35 cellular contexts compared by ENCODE assay signal in genomic region chr4:158741622-158742021, GRCh38.
"Had no signal": no experiment of that assay in that cellular context is flagged by ENCODE, and none has a peak within 500 bp of the region (broad histone marks: within the 10 kb centered on the region; RNA-seq: fewer than 3 reads in every experiment).

No MANE protein-coding gene starts in this region.

- H3K4me3 Mint-ChIP-seq: activated CD4-positive, alpha-beta memory T cell treated with anti-CD3 and anti-CD28 coated beads for 36 hours; activated CD4-positive, alpha-beta T cell treated with anti-CD3 and anti-CD28 coated beads for 36 hours; activated CD4-positive, alpha-beta T cell treated with anti-CD3 and anti-CD28 coated beads, Interleukin-2, amount 10 ng/mL, durations not matched to agents 24 days and 14 days; activated CD8-positive, alpha-beta memory T cell treated with anti-CD3 and anti-CD28 coated beads, Interleukin-2, amount 10 ng/mL, durations not matched to agents 7 days and 5 days; activated CD8-positive, alpha-beta T cell treated with anti-CD3 and anti-CD28 coated beads, Interleukin-2, amount 10 ng/mL, durations not matched to agents 7 days and 5 days; activated naive CD4-positive, alpha-beta T cell treated with anti-CD3 and anti-CD28 coated beads for 36 hours; activated naive CD4-positive, alpha-beta T cell treated with anti-CD3 and anti-CD28 coated beads, Interleukin-2, amount 50 U/mL, for 24 hours; activated naive CD8-positive, alpha-beta T cell treated with anti-CD3 and anti-CD28 coated beads for 36 hours; activated naive CD8-positive, alpha-beta T cell treated with anti-CD3 and anti-CD28 coated beads, Interleukin-2, amount 50 U/mL, for 24 hours; activated T-helper 1 cell treated with anti-CD3 and anti-CD28 coated beads, Interleukin-12 subunit alpha, Interleukin-12 subunit beta, Interleukin-2, Interleukin-4 antibody, amounts not matched to agents 30 ng/mL and 10 ng/mL and 1 ng/mL, durations not matched to agents 14 hours and 24 hours and 36 hours; T-helper 17 cell; T-helper 2 cell treated with Interferon-gamma antibody and Interleukin-4, amounts not matched to agents 5 μg/mL and 100 μg/mL, for 36 hours had no signal

- H3K9me3 Mint-ChIP-seq: activated CD4-positive, alpha-beta memory T cell treated with anti-CD3 and anti-CD28 coated beads for 36 hours; activated CD4-positive, alpha-beta T cell treated with anti-CD3 and anti-CD28 coated beads, Interleukin-2, amount 10 ng/mL, durations not matched to agents 24 days and 14 days; activated naive CD4-positive, alpha-beta T cell treated with anti-CD3 and anti-CD28 coated beads for 36 hours; activated naive CD4-positive, alpha-beta T cell treated with anti-CD3 and anti-CD28 coated beads, Interleukin-2, amount 50 U/mL, for 24 hours; activated naive CD8-positive, alpha-beta T cell treated with anti-CD3 and anti-CD28 coated beads for 36 hours; activated naive CD8-positive, alpha-beta T cell treated with anti-CD3 and anti-CD28 coated beads, Interleukin-2, amount 50 U/mL, for 24 hours; activated T-helper 1 cell treated with anti-CD3 and anti-CD28 coated beads, Interleukin-12 subunit alpha, Interleukin-12 subunit beta, Interleukin-2, Interleukin-4 antibody, amounts not matched to agents 30 ng/mL and 10 ng/mL and 1 ng/mL, durations not matched to agents 14 hours and 24 hours and 36 hours; activated T-helper 2 cell treated with anti-CD3 and anti-CD28 coated beads, Interferon-gamma antibody, Interleukin-2, Interleukin-4, amounts not matched to agents 10 μg/mL and 5 μg/mL and 100 μg/mL, durations not matched to agents 14 hours and 24 hours and 36 hours; T-helper 2 cell treated with Interferon-gamma antibody and Interleukin-4, amounts not matched to agents 5 μg/mL and 100 μg/mL, for 36 hours had no signal

- H3K27me3 Mint-ChIP-seq: T-helper 17 cell had no signal

- H3K4me1 Mint-ChIP-seq: activated CD4-positive, alpha-beta T cell treated with anti-CD3 and anti-CD28 coated beads for 36 hours; activated CD4-positive, alpha-beta T cell treated with anti-CD3 and anti-CD28 coated beads, Interleukin-2, amount 10 ng/mL, durations not matched to agents 24 days and 14 days; activated CD8-positive, alpha-beta memory T cell treated with anti-CD3 and anti-CD28 coated beads, Interleukin-2, amount 10 ng/mL, durations not matched to agents 7 days and 5 days; activated naive CD4-positive, alpha-beta T cell treated with anti-CD3 and anti-CD28 coated beads, Interleukin-2, amount 50 U/mL, for 24 hours; activated naive CD8-positive, alpha-beta T cell treated with anti-CD3 and anti-CD28 coated beads for 36 hours; activated naive CD8-positive, alpha-beta T cell treated with anti-CD3 and anti-CD28 coated beads, Interleukin-2, amount 50 U/mL, for 24 hours; T-helper 17 cell had no signal

- DNase-seq: activated CD4-positive, alpha-beta memory T cell treated with anti-CD3 and anti-CD28 coated beads for 36 hours; activated CD4-positive, alpha-beta T cell treated with anti-CD3 and anti-CD28 coated beads for 36 hours; activated CD4-positive, alpha-beta T cell treated with anti-CD3 and anti-CD28 coated beads, Interleukin-2, amount 10 ng/mL, durations not matched to agents 24 days and 14 days; activated CD4-positive, CD25-positive, alpha-beta regulatory T cell; activated CD4-positive, CD25-positive, alpha-beta regulatory T cell treated with anti-CD3 and anti-CD28 coated beads, Interleukin-2, amount 50 U/mL, for 72 hours; activated CD8-positive, alpha-beta memory T cell treated with anti-CD3 and anti-CD28 coated beads, Interleukin-2, amount 10 ng/mL, durations not matched to agents 7 days and 5 days; activated CD8-positive, alpha-beta memory T cell treated with anti-CD3 and anti-CD28 coated beads, Interleukin-2, amount 50 U/mL, for 4 hours; activated CD8-positive, alpha-beta T cell treated with anti-CD3 and anti-CD28 coated beads, Interleukin-2, amount 10 ng/mL, durations not matched to agents 7 days and 5 days; activated effector memory CD4-positive, alpha-beta T cell treated with anti-CD3 and anti-CD28 coated beads, Interleukin-2, amount 50 U/mL, for 16 hours; activated naive CD4-positive, alpha-beta T cell treated with anti-CD3 and anti-CD28 coated beads for 36 hours; activated naive CD8-positive, alpha-beta T cell treated with anti-CD3 and anti-CD28 coated beads for 36 hours; activated naive CD8-positive, alpha-beta T cell treated with anti-CD3 and anti-CD28 coated beads, Interleukin-2, amount 50 U/mL, for 24 hours; activated T-cell treated with anti-CD3 and anti-CD28 coated beads, Interleukin-2, amount 50 U/mL, for 1 hour; activated T-cell treated with anti-CD3 and anti-CD28 coated beads, Interleukin-2, amount 50 U/mL, for 48 hours; adrenal gland; amygdala; aorta; body of pancreas; central memory CD4-positive, alpha-beta T cell; cerebellar nuclear complex; colonic mucosa; effector CD8-positive, alpha-beta T cell; gastrocnemius medialis; glutamatergic neuron; heart left ventricle; T-helper 1 cell; T-helper 17 cell; T1000 had no signal

- H3K36me3 Mint-ChIP-seq: activated CD4-positive, alpha-beta memory T cell treated with anti-CD3 and anti-CD28 coated beads for 36 hours; activated naive CD4-positive, alpha-beta T cell treated with anti-CD3 and anti-CD28 coated beads, Interleukin-2, amount 50 U/mL, for 24 hours; activated naive CD8-positive, alpha-beta T cell treated with anti-CD3 and anti-CD28 coated beads for 36 hours had no signal

- H3K4me3 ChIP-seq: adrenal gland, body of pancreas, cardiac muscle cell, colonic mucosa, esophagus muscularis mucosa, gastrocnemius medialis, heart left ventricle had no signal

- H3K27ac Mint-ChIP-seq: activated CD4-positive, alpha-beta memory T cell treated with anti-CD3 and anti-CD28 coated beads for 36 hours; activated CD4-positive, alpha-beta T cell treated with anti-CD3 and anti-CD28 coated beads for 36 hours; activated CD4-positive, alpha-beta T cell treated with anti-CD3 and anti-CD28 coated beads, Interleukin-2, amount 10 ng/mL, durations not matched to agents 24 days and 14 days; activated CD8-positive, alpha-beta memory T cell treated with anti-CD3 and anti-CD28 coated beads, Interleukin-2, amount 10 ng/mL, durations not matched to agents 7 days and 5 days; activated CD8-positive, alpha-beta T cell treated with anti-CD3 and anti-CD28 coated beads, Interleukin-2, amount 10 ng/mL, durations not matched to agents 7 days and 5 days; activated naive CD4-positive, alpha-beta T cell treated with anti-CD3 and anti-CD28 coated beads for 36 hours; activated naive CD4-positive, alpha-beta T cell treated with anti-CD3 and anti-CD28 coated beads, Interleukin-2, amount 50 U/mL, for 24 hours; activated naive CD8-positive, alpha-beta T cell treated with anti-CD3 and anti-CD28 coated beads for 36 hours; activated naive CD8-positive, alpha-beta T cell treated with anti-CD3 and anti-CD28 coated beads, Interleukin-2, amount 50 U/mL, for 24 hours; activated T-helper 1 cell treated with anti-CD3 and anti-CD28 coated beads, Interleukin-12 subunit alpha, Interleukin-12 subunit beta, Interleukin-2, Interleukin-4 antibody, amounts not matched to agents 30 ng/mL and 10 ng/mL and 1 ng/mL, durations not matched to agents 14 hours and 24 hours and 36 hours; activated T-helper 2 cell treated with anti-CD3 and anti-CD28 coated beads, Interferon-gamma antibody, Interleukin-2, Interleukin-4, amounts not matched to agents 10 μg/mL and 5 μg/mL and 100 μg/mL, durations not matched to agents 14 hours and 24 hours and 36 hours; T-helper 17 cell; T-helper 2 cell treated with Interferon-gamma antibody and Interleukin-4, amounts not matched to agents 5 μg/mL and 100 μg/mL, for 36 hours had no signal

- ATAC-seq: activated CD4-positive, alpha-beta T cell treated with anti-CD3 and anti-CD28 coated beads for 36 hours; activated CD8-positive, alpha-beta memory T cell treated with anti-CD3 and anti-CD28 coated beads, Interleukin-2, amount 10 ng/mL, durations not matched to agents 7 days and 5 days; activated CD8-positive, alpha-beta T cell treated with anti-CD3 and anti-CD28 coated beads, Interleukin-2, amount 10 ng/mL, durations not matched to agents 7 days and 5 days; activated naive CD8-positive, alpha-beta T cell treated with anti-CD3 and anti-CD28 coated beads, Interleukin-2, amount 50 U/mL, for 24 hours; body of pancreas; foreskin keratinocyte; gastrocnemius medialis; heart left ventricle; T-helper 17 cell had no signal
